In the genomic region with DNA sequence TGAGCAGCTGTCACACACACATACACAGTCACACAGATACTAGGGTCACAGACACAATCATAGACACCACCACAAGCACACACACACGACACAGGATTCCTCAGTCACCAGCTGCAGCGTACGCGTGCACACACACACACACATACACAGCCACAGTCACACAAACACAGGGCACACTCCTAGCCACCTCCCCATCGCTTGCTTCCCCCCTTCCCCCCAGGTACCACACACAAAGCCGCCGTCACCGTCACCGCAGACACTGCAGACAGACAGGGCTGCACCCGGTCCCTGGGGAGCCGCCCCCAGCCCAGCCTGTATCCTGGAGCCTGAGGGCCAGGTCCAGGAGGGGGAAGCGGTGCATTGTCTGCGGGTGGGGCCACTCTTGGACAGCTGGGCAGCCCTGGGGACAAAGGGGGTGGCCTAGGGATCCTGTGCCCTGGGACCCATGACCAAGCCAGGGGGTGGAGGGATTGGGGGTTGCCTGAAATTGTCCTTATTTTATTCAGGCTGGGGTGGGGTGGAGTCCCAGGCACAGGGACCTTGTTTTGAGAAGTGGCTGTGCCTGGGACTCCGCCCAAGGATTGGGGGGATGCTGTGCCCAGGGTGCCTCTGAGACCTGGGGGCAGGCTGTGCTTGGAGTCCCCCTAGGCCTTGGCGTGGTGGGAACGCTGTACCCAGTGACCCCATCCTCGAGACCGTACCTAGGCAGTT, we compare ENCODE assay signal across 9 cellular contexts. TPM values are rescaled to one million over a fixed set of nuclear protein-coding genes. Genes with fewer than 3 reads are reported as not detected.
DNase-seq lines count a peak whose midpoint lies in the region; ATAC-seq, FAIRE-seq and TF ChIP-seq lines count a peak whose summit lies in the region.
"Had no signal": no experiment of that assay in that cellular context is flagged by ENCODE, and none has a peak within 500 bp of the region (broad histone marks: within the 10 kb centered on the region; RNA-seq: fewer than 3 reads in every experiment).

No MANE protein-coding gene starts in this region.

- H3K9me3 ChIP-seq in A549 (no peaks in the 10 kb centered on the region), upper lobe of left lung (no peaks in the 10 kb centered on the region)

- H3K4me2 ChIP-seq in A549: peak overlapping the region; percentile 99

- peaks cover 0 to 36% (median 9%) of the 10 kb centered on the region in 4 donors for H3K36me3 ChIP-seq in upper lobe of left lung

- in situ Hi-C loops in astrocyte of the cerebellum (cut with HindIII; ENCODE audit: low sequenced_read_pairs): no loop called here

- peaks cover 42% of the 10 kb centered on the region for H3K4me1 ChIP-seq in A549
- H3K4me1 ChIP-seq in upper lobe of left lung: peaks cover 17 to 31% (median 23%) of the 10 kb centered on the region in 4 donors

- 60% methylated on average over 18 of the region's 18 CpGs for WGBS in A549 (ENCODE audit: missing lambda C conversion rate)
- 56 to 68% methylated on average over 11 to 18 of the region's 18 CpGs for WGBS in upper lobe of left lung, 2 donors

- TF ChIP-seq CTCF in A549 (IDR thresholded peaks at IDR 0.05): no peak
- TF ChIP-seq CTCF in astrocyte of the cerebellum (IDR thresholded peaks at IDR 0.05; ENCODE audit: low read depth, low read length, missing control alignments): no peak
- TF ChIP-seq CTCF in upper lobe of left lung (IDR thresholded peaks at IDR 0.05): no peak

- DNase-seq in A549 (ENCODE audit: low read depth in 1 of 2, low spot score in 1 of 2) (no peak), HEK293T (ENCODE audit: extremely low spot score) (no peak), astrocyte of the cerebellum (ENCODE audit: low read depth) (no peak), kidney tubule cell (ENCODE audit: low spot score) (peak; percentile 7), upper lobe of left lung (peak in 1 of 2 donors; percentile 83), pons (ENCODE audit: low spot score) (no peak), NCI-H2196 treated with DMSO at 0.1 percent for 48 hours (lab: John Stamatoyannopoulos, UW; ENCODE audit: unreplicated experiment) (no peak)

- H3K4me3 ChIP-seq in A549: peak overlapping the region; percentile 73
- H3K4me3 ChIP-seq in astrocyte of the cerebellum (ENCODE audit: low read depth, low read length): peak overlapping the region; percentile 92
- peak overlapping the region in 3 of 4 donors; percentile 74 to 83 (median 78) for H3K4me3 ChIP-seq in upper lobe of left lung

- TF ChIP-seq POLR2A in A549 (IDR thresholded peaks at IDR 0.05; ENCODE audit: low read length): no peak; the same call in 1 of the 2 replicates
- TF ChIP-seq POLR2A in upper lobe of left lung (IDR thresholded peaks at IDR 0.05): no peak

- TF ChIP-seq EP300 in A549 (IDR thresholded peaks at IDR 0.05) (no peak), upper lobe of left lung (IDR thresholded peaks at IDR 0.05) (no peak)

- no peak for FAIRE-seq in A549 (lab: Jason Lieb, UNC)
- FAIRE-seq: endometrium had no signal

- CTCF ChIA-PET in A549 (lab: Yijun Ruan, JAX): interaction anchor here (0.6 to 1.9 kb wide), 2 partner anchors 13 to 63 kb away, joined by 3 to 6 read pairs; no protein-coding TSS in a partner anchor
- CTCF ChIA-PET in HEK293T (lab: Yijun Ruan, JAX): no interaction called here

- POLR2A ChIA-PET in A549 (lab: Yijun Ruan, JAX) (no interaction called here), HEK293T (lab: Yijun Ruan, JAX) (no interaction called here)

- H3K27me3 ChIP-seq in upper lobe of left lung: no peaks in the 10 kb centered on the region

- peak in 1 of 2 experiments; percentile 5; a peak in 3 of 6 replicates for ATAC-seq in A549
- ATAC-seq in upper lobe of left lung (ENCODE audit: low FRiP score in 2 of 2): no peak
- no peak for ATAC-seq in HG03108 (IDR thresholded peaks at IDR 0.05; ENCODE audit: unreplicated experiment)

- H3K27ac ChIP-seq in A549 (peak overlapping the region; percentile 93 to 99), upper lobe of left lung (peak overlapping the region; percentile 73 to 91 (median 86))

- no peak for TF ChIP-seq RAD21 in A549 (conservative IDR thresholded peaks at IDR 0.05 in 1 of 2, IDR thresholded peaks at IDR 0.05 in 1 of 2)

TF ChIP-seq in A549, 52 proteins besides CTCF, POLR2A, EP300 and RAD21 (continues in another document):
- TF ChIP-seq CEBPB (IDR thresholded peaks at IDR 0.05) (no peak), FOSL2 (IDR thresholded peaks at IDR 0.05) (no peak), FOSL2 (CRISPR knock-in tag; IDR thresholded peaks at IDR 0.05) (no peak), HEYL (CRISPR knock-in tag; IDR thresholded peaks at IDR 0.05) (no peak), CHD2 (IDR thresholded peaks at IDR 0.05; ENCODE audit: low read length, partially characterized antibody) (no peak), SMC3 (IDR thresholded peaks at IDR 0.05) (no peak), BHLHE40 (IDR thresholded peaks at IDR 0.05; ENCODE audit: low read depth, low read length) (no peak), FOXS1 (CRISPR knock-in tag; IDR thresholded peaks at IDR 0.05) (no peak)
- TF ChIP-seq, protein P1, sequence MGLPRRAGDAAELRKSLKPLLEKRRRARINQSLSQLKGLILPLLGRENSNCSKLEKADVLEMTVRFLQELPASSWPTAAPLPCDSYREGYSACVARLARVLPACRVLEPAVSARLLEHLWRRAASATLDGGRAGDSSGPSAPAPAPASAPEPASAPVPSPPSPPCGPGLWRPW (IDR thresholded peaks at IDR 0.05): no peak
- TF ChIP-seq, protein P2, sequence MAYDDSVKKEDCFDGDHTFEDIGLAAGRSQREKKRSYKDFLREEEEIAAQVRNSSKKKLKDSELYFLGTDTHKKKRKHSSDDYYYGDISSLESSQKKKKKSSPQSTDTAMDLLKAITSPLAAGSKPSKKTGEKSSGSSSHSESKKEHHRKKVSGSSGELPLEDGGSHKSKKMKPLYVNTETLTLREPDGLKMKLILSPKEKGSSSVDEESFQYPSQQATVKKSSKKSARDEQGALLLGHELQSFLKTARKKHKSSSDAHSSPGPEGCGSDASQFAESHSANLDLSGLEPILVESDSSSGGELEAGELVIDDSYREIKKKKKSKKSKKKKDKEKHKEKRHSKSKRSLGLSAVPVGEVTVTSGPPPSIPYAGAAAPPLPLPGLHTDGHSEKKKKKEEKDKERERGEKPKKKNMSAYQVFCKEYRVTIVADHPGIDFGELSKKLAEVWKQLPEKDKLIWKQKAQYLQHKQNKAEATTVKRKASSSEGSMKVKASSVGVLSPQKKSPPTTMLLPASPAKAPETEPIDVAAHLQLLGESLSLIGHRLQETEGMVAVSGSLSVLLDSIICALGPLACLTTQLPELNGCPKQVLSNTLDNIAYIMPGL (CRISPR knock-in tag; IDR thresholded peaks at IDR 0.05; ENCODE audit: borderline replicate concordance): no peak

TF ChIP-seq in HEK293T, 16 proteins besides CTCF, POLR2A, EP300 and RAD21:
- TF ChIP-seq ELF4 (IDR thresholded peaks at IDR 0.05): no peak
- TF ChIP-seq NFRKB (IDR thresholded peaks at IDR 0.05): no peak
- TF ChIP-seq TARDBP (IDR thresholded peaks at IDR 0.05): peak; percentile 70

RNA-seq across cellular contexts. Expression of a gene that starts 1.0 kb away (rescaled TPM):
- polyA plus RNA-seq in A549 (2011; rRNA removed) (19.4 and 21.1 TPM in 2 replicates), A549 (2017; fragmentation: RNase III; extraction: RNeasy Plus Mini Kit Qiagen cat#74134 plus additional on column Dnase treatment) (26.6 to 29.7 TPM (median 28.7 TPM) in 3 replicates)
- 41.5 and 47.8 TPM in 2 replicates for polyA plus RNA-seq in A549 (2012; cell fraction: cytosol; rRNA removed)
- 114 and 125 TPM in 2 replicates for polyA plus RNA-seq in A549 (2012; cell fraction: nucleus; rRNA removed)
- 13.8 and 13.9 TPM in 2 replicates for polyA minus RNA-seq in A549 (2011; rRNA and poly(A)+ RNA removed)
- 100 to 1,000 TPM in 1 of 6 donors, 10 to 100 TPM in 5; 18.0 to 133 (median 23.8) TPM for total RNA-seq in upper lobe of left lung

RNA-seq across cellular contexts. Expression of a gene that starts 27.2 kb away (rescaled TPM):
- 43.9 and 47.2 TPM in 2 replicates for polyA plus RNA-seq in A549 (2011; rRNA removed)
- 55.5 and 70.2 TPM in 2 replicates for polyA plus RNA-seq in A549 (2012; cell fraction: cytosol; rRNA removed)
- 158 and 174 TPM in 2 replicates for polyA plus RNA-seq in A549 (2012; cell fraction: nucleus; rRNA removed)
- polyA plus RNA-seq in A549 (2017; fragmentation: RNase III; extraction: RNeasy Plus Mini Kit Qiagen cat#74134 plus additional on column Dnase treatment): 55.3 to 64.9 TPM (median 63.6 TPM) in 3 replicates
- 55.3 TPM in 2 replicates for polyA minus RNA-seq in A549 (2011; rRNA and poly(A)+ RNA removed)
- 100 to 1,000 TPM in 2 of 6 donors, 10 to 100 TPM in 4; 46.2 to 142 (median 65.4) TPM for total RNA-seq in upper lobe of left lung

RNA-seq across cellular contexts. Expression of a gene that starts 27.4 kb away (rescaled TPM):
- polyA plus RNA-seq in A549 (2011; rRNA removed): 6.5 and 8.7 TPM in 2 replicates
- 6.6 and 7.7 TPM in 2 replicates for polyA plus RNA-seq in A549 (2012; cell fraction: cytosol; rRNA removed)
- 10.7 and 10.9 TPM in 2 replicates for polyA plus RNA-seq in A549 (2012; cell fraction: nucleus; rRNA removed)
- polyA plus RNA-seq in A549 (2017; fragmentation: RNase III; extraction: RNeasy Plus Mini Kit Qiagen cat#74134 plus additional on column Dnase treatment): 7.9 to 8.6 TPM (median 8.1 TPM) in 3 replicates
- polyA minus RNA-seq in A549 (2011; rRNA and poly(A)+ RNA removed): 13.8 and 14.2 TPM in 2 replicates
- 10 to 100 TPM; 38.4 to 76.0 (median 55.2) TPM for total RNA-seq in upper lobe of left lung
